29 cellular contexts compared by ENCODE assay signal in the genomic region with DNA sequence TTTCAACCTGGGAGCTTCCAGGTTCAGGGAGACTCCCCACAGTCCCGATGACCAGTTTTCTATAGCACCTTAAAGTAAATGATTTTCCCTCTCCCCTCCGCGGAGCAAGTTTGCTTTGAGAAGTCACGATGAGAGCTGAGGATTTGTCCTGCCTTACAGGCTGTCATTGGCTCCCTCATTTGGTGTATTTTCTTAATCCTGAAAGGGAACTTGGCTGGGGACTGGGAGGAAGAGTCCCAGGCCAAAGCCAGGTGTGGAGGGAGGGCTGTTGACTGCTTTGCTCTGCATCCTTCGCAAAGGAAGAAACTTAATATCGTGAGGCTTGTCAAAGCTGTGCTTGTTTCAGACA.
A peak's percentile ranks its signal among the peaks of the same experiment; 100 is the strongest.
DNase-seq lines count a peak whose midpoint lies in the region; ATAC-seq and TF ChIP-seq lines count a peak whose summit lies in the region.
"Had no signal": no experiment of that assay in that cellular context is flagged by ENCODE, and none has a peak within 500 bp of the region (broad histone marks: within the 10 kb centered on the region; RNA-seq: fewer than 3 reads in every experiment).

No MANE protein-coding gene starts in this region.

- H3K79me1 ChIP-seq in H9 (ENCODE audit: insufficient read depth, low read depth, low read length, poor library complexity, severe bottlenecking) = no peaks in the 10 kb centered on the region

- ATAC-seq in right cardiac atrium = no peak
- ATAC-seq in activated T-helper 17 cell treated with anti-CD3 and anti-CD28 coated beads, Interleukin-2, amount 50 U/mL, for 72 hours (replicated peaks) = no peak
- ATAC-seq: activated naive CD4-positive, alpha-beta T cell treated with anti-CD3 and anti-CD28 coated beads, Interleukin-2, amount 50 U/mL, for 72 hours; HepG2; PC-3; stimulated activated naive B cell treated with anti-CD40 and anti-IgM and Interleukin-4, amounts not matched to agents 10 μg/mL and 1 μg/mL and 100 μg/mL, for 72 hours had no signal

- H3K27ac Mint-ChIP-seq in H9 (no peak overlapping the region), nephron progenitor cell (no peak overlapping the region)
- H3K27ac Mint-ChIP-seq in activated T-helper 17 cell treated with anti-CD3 and anti-CD28 coated beads, Interleukin-2, amount 50 U/mL, for 72 hours = no peak overlapping the region
- H3K27ac Mint-ChIP-seq: activated naive CD4-positive, alpha-beta T cell treated with anti-CD3 and anti-CD28 coated beads, Interleukin-2, amount 50 U/mL, for 72 hours; activated T-helper 1 cell treated with anti-CD3 and anti-CD28 coated beads, Interleukin-12 subunit alpha, Interleukin-12 subunit beta, Interleukin-2, Interleukin-4 antibody, amounts not matched to agents 30 ng/mL and 10 ng/mL and 1 ng/mL, durations not matched to agents 14 hours and 24 hours and 36 hours; dendritic cell treated with granulocyte-macrophage colony-stimulating factor and Interleukin-4, amounts not matched to agents 40 ng/mL and 50 ng/mL, for 4 days; HFFc6; stimulated activated naive B cell treated with anti-CD40 and anti-IgM and Interleukin-4, amounts not matched to agents 10 μg/mL and 1 μg/mL and 100 μg/mL, for 72 hours had no signal

- H3K27me3 Mint-ChIP-seq in H9 (ENCODE audit: low read depth) = peaks cover 81% of the 10 kb centered on the region
- H3K27me3 Mint-ChIP-seq in nephron progenitor cell (ENCODE audit: low read depth, poor library complexity) = peaks cover 92% of the 10 kb centered on the region
- H3K27me3 Mint-ChIP-seq in activated T-helper 17 cell treated with anti-CD3 and anti-CD28 coated beads, Interleukin-2, amount 50 U/mL, for 72 hours = peaks cover 34% of the 10 kb centered on the region

- no peaks in the 10 kb centered on the region for H3K79me2 ChIP-seq in H9 (ENCODE audit: insufficient read depth, low read length)

- H3K4me3 ChIP-seq in GM12865 (ENCODE audit: low read depth, low read length) (no peak overlapping the region), right cardiac atrium (ENCODE audit: low read length) (peak overlapping the region; percentile 49)
- H3K4me3 ChIP-seq: esophagus muscularis mucosa, lung, upper lobe of left lung had no signal

- H4K5ac ChIP-seq in H9 (ENCODE audit: insufficient read length, low read depth, low read length) = no peak overlapping the region

- H4K20me1 ChIP-seq in H9 (ENCODE audit: control insufficient read depth, insufficient read depth, insufficient read length) = no peaks in the 10 kb centered on the region

- H3K4me2 ChIP-seq in H9 (ENCODE audit: insufficient read depth, insufficient read length, low read length) = peak overlapping the region; percentile 87

- H3K9ac ChIP-seq in H9 (ENCODE audit: extremely low read depth, insufficient read length, low read length) = peak overlapping the region; percentile 4

- H3K9me3 ChIP-seq in H9 (ENCODE audit: control insufficient read depth, low read depth, low read length) (no peaks in the 10 kb centered on the region), right cardiac atrium (ENCODE audit: control insufficient read depth, low read length) (no peaks in the 10 kb centered on the region)
- H3K9me3 ChIP-seq: esophagus muscularis mucosa, neutrophil, upper lobe of left lung had no signal

- no peak overlapping the region for H2BK15ac ChIP-seq in H9 (ENCODE audit: low read depth, low read length)

- H3K4me3 Mint-ChIP-seq in H9 = peak overlapping the region in 1 of 2 experiments; percentile 76; a peak in 3 of 5 replicates
- peak overlapping the region; percentile 73 for H3K4me3 Mint-ChIP-seq in nephron progenitor cell
- no peak overlapping the region for H3K4me3 Mint-ChIP-seq in activated T-helper 17 cell treated with anti-CD3 and anti-CD28 coated beads, Interleukin-2, amount 50 U/mL, for 72 hours
- H3K4me3 Mint-ChIP-seq: activated T-helper 1 cell treated with anti-CD3 and anti-CD28 coated beads, Interleukin-12 subunit alpha, Interleukin-12 subunit beta, Interleukin-2, Interleukin-4 antibody, amounts not matched to agents 30 ng/mL and 10 ng/mL and 1 ng/mL, durations not matched to agents 14 hours and 24 hours and 36 hours; dendritic cell treated with granulocyte-macrophage colony-stimulating factor and Interleukin-4, amounts not matched to agents 40 ng/mL and 50 ng/mL, for 4 days; HFFc6; stimulated activated naive B cell treated with anti-CD40 and anti-IgM and Interleukin-4, amounts not matched to agents 10 μg/mL and 1 μg/mL and 100 μg/mL, for 72 hours had no signal

- H3K4me1 Mint-ChIP-seq in H9 (peaks cover 52 to 73% of the 10 kb centered on the region in 2 experiments), nephron progenitor cell (peaks cover 64% of the 10 kb centered on the region)
- H3K4me1 Mint-ChIP-seq in activated T-helper 17 cell treated with anti-CD3 and anti-CD28 coated beads, Interleukin-2, amount 50 U/mL, for 72 hours = no peaks in the 10 kb centered on the region

- intact Hi-C loops in right cardiac atrium (cut with DNase I) = no loop called here

- no peak overlapping the region for H2BK20ac ChIP-seq in H9 (ENCODE audit: low read depth, low read length, poor library complexity, severe bottlenecking)

- no peak overlapping the region for H3K27ac ChIP-seq in H9 (ENCODE audit: insufficient read length, low read depth, low read length)
- no peak overlapping the region for H3K27ac ChIP-seq in right cardiac atrium (ENCODE audit: low read length)
- H3K27ac ChIP-seq: C4-2B, esophagus muscularis mucosa, neutrophil, upper lobe of left lung had no signal

- no CpG with 5 or more reads among the region's 6 CpGs for WGBS in H9 (ENCODE audit: extremely low coverage, insufficient read length, low lambda C conversion rate)
- 23% methylated on average over 6 of the region's 6 CpGs for WGBS in right cardiac atrium

- H3K14ac ChIP-seq in H9 (ENCODE audit: insufficient read depth, low read length) = no peak overlapping the region

- DNase-seq in GM12865 (ENCODE audit: low read depth) (peak; percentile 5), H9 (no peak), right cardiac atrium (no peak), nephron progenitor cell (no peak), NCI-H82 (lab: John Stamatoyannopoulos, UW) (no peak)
- no peak for DNase-seq in activated CD8-positive, alpha-beta memory T cell treated with anti-CD3 and anti-CD28 coated beads, Interleukin-2, amount 50 U/mL, for 48 hours
- DNase-seq: activated CD4-positive, alpha-beta T cell treated with anti-CD3 and anti-CD28 coated beads, Interleukin-2, amount 50 U/mL, for 48 hours; aorta; Calu3; central memory CD4-positive, alpha-beta T cell; DMS79 treated with DMSO at 0.1 percent for 48 hours; foreskin melanocyte; HFFc6; hippocampal formation; NCI-H510A; PC-3; SHP77 treated with DMSO at 0.1 percent for 48 hours; stimulated activated CD4-positive, alpha-beta T cell treated with anti-CD3 and anti-CD28 coated beads, Interleukin-15, amount 100 ng/mL, for 24 hours; stimulated activated naive B cell treated with anti-CD40 and anti-IgM and Interleukin-4, amounts not matched to agents 10 μg/mL and 1 μg/mL and 100 μg/mL, for 72 hours had no signal

- no peak overlapping the region for H3T11ph ChIP-seq in H9 (ENCODE audit: low read length)

- H3K9me3 Mint-ChIP-seq in H9 (no peaks in the 10 kb centered on the region; a peak in 1 of 5 replicates), nephron progenitor cell (no peaks in the 10 kb centered on the region)
- H3K9me3 Mint-ChIP-seq in activated T-helper 17 cell treated with anti-CD3 and anti-CD28 coated beads, Interleukin-2, amount 50 U/mL, for 72 hours = no peaks in the 10 kb centered on the region
- H3K9me3 Mint-ChIP-seq: activated naive CD4-positive, alpha-beta T cell treated with anti-CD3 and anti-CD28 coated beads, Interleukin-2, amount 50 U/mL, for 72 hours; activated T-helper 1 cell treated with anti-CD3 and anti-CD28 coated beads, Interleukin-12 subunit alpha, Interleukin-12 subunit beta, Interleukin-2, Interleukin-4 antibody, amounts not matched to agents 30 ng/mL and 10 ng/mL and 1 ng/mL, durations not matched to agents 14 hours and 24 hours and 36 hours; dendritic cell treated with granulocyte-macrophage colony-stimulating factor and Interleukin-4, amounts not matched to agents 40 ng/mL and 50 ng/mL, for 4 days; HFFc6; stimulated activated naive B cell treated with anti-CD40 and anti-IgM and Interleukin-4, amounts not matched to agents 10 μg/mL and 1 μg/mL and 100 μg/mL, for 72 hours had no signal

- H3K4me1 ChIP-seq in H9 (ENCODE audit: insufficient read depth, low read length) = peaks cover 16% of the 10 kb centered on the region; the same call in 1 of the 2 replicates
- no peaks in the 10 kb centered on the region for H3K4me1 ChIP-seq in right cardiac atrium (ENCODE audit: control insufficient read depth, insufficient read depth, low read length)
- H3K4me1 ChIP-seq: upper lobe of left lung had no signal

- H2BK12ac ChIP-seq in H9 (ENCODE audit: insufficient read length, low read depth, low read length) = no peak overlapping the region

- peaks cover 8% of the 10 kb centered on the region for H3K23me2 ChIP-seq in H9 (ENCODE audit: insufficient read length, low read depth, low read length, poor library complexity, severe bottlenecking)

- TF ChIP-seq CTCF in GM12865 (IDR thresholded peaks at IDR 0.05; ENCODE audit: insufficient read depth, low read depth, low read length, missing control alignments) (no peak), H9 (conservative IDR thresholded peaks at IDR 0.05) (no peak), nephron progenitor cell (IDR thresholded peaks at IDR 0.05) (no peak)

- H3K36me3 Mint-ChIP-seq in H9 (ENCODE audit: insufficient read depth in 1 of 3, low read depth in 3 of 3) = no peaks in the 10 kb centered on the region
- no peaks in the 10 kb centered on the region for H3K36me3 Mint-ChIP-seq in nephron progenitor cell (ENCODE audit: low read depth)
- no peaks in the 10 kb centered on the region for H3K36me3 Mint-ChIP-seq in activated T-helper 17 cell treated with anti-CD3 and anti-CD28 coated beads, Interleukin-2, amount 50 U/mL, for 72 hours (ENCODE audit: low read depth)
- H3K36me3 Mint-ChIP-seq: activated naive CD4-positive, alpha-beta T cell treated with anti-CD3 and anti-CD28 coated beads, Interleukin-2, amount 50 U/mL, for 72 hours; stimulated activated naive B cell treated with anti-CD40 and anti-IgM and Interleukin-4, amounts not matched to agents 10 μg/mL and 1 μg/mL and 100 μg/mL, for 72 hours had no signal

- H3K27me3 ChIP-seq in H9 (ENCODE audit: insufficient read depth, low read length) (peaks cover 4% of the 10 kb centered on the region; the same call in 1 of the 2 replicates), right cardiac atrium (ENCODE audit: control insufficient read depth, insufficient read depth) (no peaks in the 10 kb centered on the region)
- H3K27me3 ChIP-seq: esophagus muscularis mucosa, upper lobe of left lung had no signal

- no peak overlapping the region for H3K4ac ChIP-seq in H9 (ENCODE audit: low read depth, low read length)

- no peak overlapping the region for H4K8ac ChIP-seq in H9 (replicated peaks; ENCODE audit: insufficient read length, low read depth, low read length)

- no peak overlapping the region for H2AK5ac ChIP-seq in H9 (ENCODE audit: insufficient read length, low read length)

- no peak overlapping the region for H3K23ac ChIP-seq in H9 (ENCODE audit: insufficient read length, low read depth, low read length)

- H4K91ac ChIP-seq in H9 (ENCODE audit: insufficient read length, low read depth, low read length) = no peak overlapping the region

- no peak overlapping the region for H2BK5ac ChIP-seq in H9 (ENCODE audit: insufficient read length, low read length)

- H3K56ac ChIP-seq in H9 (ENCODE audit: insufficient read length, low read depth, low read length) = no peak overlapping the region

- H2BK120ac ChIP-seq in H9 (ENCODE audit: low read depth, low read length, poor library complexity, severe bottlenecking) = no peak overlapping the region

- H2AFZ ChIP-seq in H9 (ENCODE audit: low read length) = no peak overlapping the region

- H3K18ac ChIP-seq in H9 (ENCODE audit: insufficient read length, low read depth, low read length) = no peak overlapping the region
